Comparison of ENCODE assay signal across 10 cellular contexts in the genomic region with DNA sequence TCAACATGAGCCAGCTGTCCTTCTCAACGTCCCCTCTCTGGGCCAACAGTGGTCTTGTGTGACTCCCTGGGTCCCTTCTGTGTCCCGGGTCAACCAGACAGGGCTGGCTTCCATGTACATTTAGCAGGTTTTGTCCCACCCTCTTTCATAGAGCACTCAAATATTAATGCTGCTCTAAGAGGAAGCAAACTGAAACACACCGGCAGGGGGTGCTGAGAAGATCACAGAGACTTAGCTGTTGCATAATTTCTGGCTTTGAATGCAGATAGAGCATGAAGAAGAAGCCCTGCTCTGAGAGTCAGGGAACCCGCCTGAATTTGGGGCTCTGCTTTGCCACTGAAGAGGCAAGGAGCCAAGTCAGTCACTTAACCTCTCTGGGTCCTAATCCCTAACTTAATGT.
DNase-seq lines count a peak whose midpoint lies in the region; ATAC-seq, FAIRE-seq and TF ChIP-seq lines count a peak whose summit lies in the region.
"Had no signal": no experiment of that assay in that cellular context is flagged by ENCODE, and none has a peak within 500 bp of the region (broad histone marks: within the 10 kb centered on the region; RNA-seq: fewer than 3 reads in every experiment).

No MANE protein-coding gene starts in this region.

- no peak for ATAC-seq in HG03469 (IDR thresholded peaks at IDR 0.05; ENCODE audit: unreplicated experiment)
- ATAC-seq in HG02870 (IDR thresholded peaks at IDR 0.05; ENCODE audit: unreplicated experiment) = no peak

- intact Hi-C loops in testis (cut with DNase I; ENCODE audit: low total_unique reads) (no loop called here), cardiac septum (cut with DNase I) (no loop called here)

- no peak overlapping the region for H3K4me3 ChIP-seq in fibroblast of mammary gland (ENCODE audit: control insufficient read depth, low read depth, low read length)
- no peak overlapping the region for H3K4me3 ChIP-seq in testis
- H3K4me3 ChIP-seq: skin epidermis, vagina had no signal

- H3K27me3 ChIP-seq in testis = no peaks in the 10 kb centered on the region
- H3K27me3 ChIP-seq: vagina had no signal

- no peaks in the 10 kb centered on the region for H3K9me3 ChIP-seq in testis
- H3K9me3 ChIP-seq: vagina had no signal

- H3K36me3 ChIP-seq in testis (ENCODE audit: low read depth, missing control alignments) = no peaks in the 10 kb centered on the region
- H3K36me3 ChIP-seq: vagina had no signal

- no peak overlapping the region for H3K27ac ChIP-seq in testis
- H3K27ac ChIP-seq: skin epidermis, vagina had no signal

- TF ChIP-seq POLR2A in GM12892 (IDR thresholded peaks at IDR 0.05; ENCODE audit: low read depth, low read length) (no peak), testis (IDR thresholded peaks at IDR 0.05) (no peak)

- WGBS in testis, 2 donors = 75 to 83% methylated on average over 2 to 4 of the region's 4 CpGs

- peak; percentile 51 for FAIRE-seq in GM12892 (lab: Jason Lieb, UNC)

- no peak for TF ChIP-seq CTCF in fibroblast of mammary gland (conservative IDR thresholded peaks at IDR 0.05; ENCODE audit: control insufficient read depth, insufficient read depth, low read depth, low read length)
- no peak for TF ChIP-seq CTCF in testis (IDR thresholded peaks at IDR 0.05)

- DNase-seq in CD1c-positive myeloid dendritic cell (ENCODE audit: extremely low spot score) = peak; percentile 48
- DNase-seq in GM12892 (ENCODE audit: insufficient read length) = no peak
- peak; percentile 62 for DNase-seq in NOMO-1 treated with dmso at 0.1 percent for 144 hours (lab: John Stamatoyannopoulos, UW; ENCODE audit: unreplicated experiment)
- peak; percentile 9 for DNase-seq in fibroblast of mammary gland (ENCODE audit: low read depth)
- no peak for DNase-seq in testis
- no peak for DNase-seq in cardiac septum (ENCODE audit: low spot score)

- no peaks in the 10 kb centered on the region for H3K4me1 ChIP-seq in testis
- H3K4me1 ChIP-seq: vagina had no signal

Comparison
In these comparisons a context has a peak if more than half of its experiments do, and no peak if none do; other contexts are left out.
1. DNase-seq: peak in CD1c-positive myeloid dendritic cell (single experiment), NOMO-1 treated with dmso at 0.1 percent for 144 hours (single experiment) and fibroblast of mammary gland (single experiment); none in GM12892 (single experiment), testis (single experiment) and cardiac septum (single experiment).